ENCODE assay signal across 15 cellular contexts in genomic region chr17:17725853-17726720, GRCh38. TPM values are rescaled to one million over a fixed set of nuclear protein-coding genes. Genes with fewer than 3 reads are reported as not detected.
A peak's percentile ranks its signal among the peaks of the same experiment; 100 is the strongest.
DNase-seq lines count a peak whose midpoint lies in the region; ATAC-seq and TF ChIP-seq lines count a peak whose summit lies in the region.
"Had no signal": no experiment of that assay in that cellular context is flagged by ENCODE, and none has a peak within 500 bp of the region (broad histone marks: within the 10 kb centered on the region; RNA-seq: fewer than 3 reads in every experiment).

No MANE protein-coding gene starts in this region.

- no peak for DNase-seq in stimulated activated naive CD8-positive, alpha-beta T cell treated with anti-CD3 and anti-CD28 coated beads, Interleukin-15, amount 100 ng/mL, for 72 hours
- DNase-seq in caudate nucleus (lab: John Stamatoyannopoulos, UW) (no peak), mesothelial cell of epicardium (ENCODE audit: low spot score in 2 of 2, unreplicated experiment in 2 of 2) (no peak), HPDE6-E6E7 (ENCODE audit: extremely low spot score) (no peak), cerebellar cortex (ENCODE audit: low spot score) (no peak)
- DNase-seq in activated CD8-positive, alpha-beta memory T cell treated with anti-CD3 and anti-CD28 coated beads, Interleukin-2, amount 10 ng/mL, durations not matched to agents 7 days and 5 days: no peak
- DNase-seq: activated CD8-positive, alpha-beta memory T cell treated with anti-CD3 and anti-CD28 coated beads, Interleukin-2, amount 50 U/mL, for 48 hours; C1 segment of cervical spinal cord; GOT3; NCI-H2081 treated with DMSO at 0.1 percent for 48 hours; SW 1271 had no signal

- peaks cover 18% of the 10 kb centered on the region for H3K27me3 Mint-ChIP-seq in stimulated activated naive CD8-positive, alpha-beta T cell treated with anti-CD3 and anti-CD28 coated beads, Interleukin-15, Interleukin-2, amounts not matched to agents 100 ng/mL and 50 ng/mL, for 24 hours
- peaks cover 24% of the 10 kb centered on the region for H3K27me3 Mint-ChIP-seq in stimulated activated naive CD8-positive, alpha-beta T cell treated with anti-CD3 and anti-CD28 coated beads, Interleukin-15, amount 100 ng/mL, for 72 hours
- no peaks in the 10 kb centered on the region for H3K27me3 Mint-ChIP-seq in mesothelial cell of epicardium (ENCODE audit: low read depth)
- peaks cover 44% of the 10 kb centered on the region for H3K27me3 Mint-ChIP-seq in activated CD8-positive, alpha-beta memory T cell treated with anti-CD3 and anti-CD28 coated beads, Interleukin-2, amount 10 ng/mL, durations not matched to agents 7 days and 5 days

- CTCF ChIA-PET in activated CD8-positive, alpha-beta memory T cell treated with anti-CD3 and anti-CD28 coated beads, Interleukin-2, amount 10 ng/mL, durations not matched to agents 7 days and 5 days (lab: Charles Lee): interaction anchor here (0.9 to 1.2 kb wide), 3 partner anchors 18 to 46 kb away, joined by 3 to 4 read pairs (median 3); no protein-coding TSS in a partner anchor

- TF ChIP-seq CTCF in mesothelial cell of epicardium (IDR thresholded peaks at IDR 0.05; ENCODE audit: unreplicated experiment): no peak

- H3K4me3 Mint-ChIP-seq in stimulated activated naive CD8-positive, alpha-beta T cell treated with anti-CD3 and anti-CD28 coated beads, Interleukin-15, Interleukin-2, amounts not matched to agents 100 ng/mL and 50 ng/mL, for 24 hours: no peak overlapping the region
- H3K4me3 Mint-ChIP-seq in stimulated activated naive CD8-positive, alpha-beta T cell treated with anti-CD3 and anti-CD28 coated beads, Interleukin-15, amount 100 ng/mL, for 72 hours: peak overlapping the region in 1 of 2 donors; percentile 17
- peak overlapping the region; percentile 86 for H3K4me3 Mint-ChIP-seq in mesothelial cell of epicardium
- no peak overlapping the region for H3K4me3 Mint-ChIP-seq in activated CD8-positive, alpha-beta memory T cell treated with anti-CD3 and anti-CD28 coated beads, Interleukin-2, amount 10 ng/mL, durations not matched to agents 7 days and 5 days

- no peak for ATAC-seq in stimulated activated naive CD8-positive, alpha-beta T cell treated with anti-CD3 and anti-CD28 coated beads, Interleukin-15, amount 100 ng/mL, for 72 hours
- no peak for ATAC-seq in activated CD8-positive, alpha-beta memory T cell treated with anti-CD3 and anti-CD28 coated beads, Interleukin-2, amount 10 ng/mL, durations not matched to agents 7 days and 5 days
- ATAC-seq in HG02970 (IDR thresholded peaks at IDR 0.05; ENCODE audit: low FRiP score, unreplicated experiment): no peak

- H3K27ac Mint-ChIP-seq in stimulated activated naive CD8-positive, alpha-beta T cell treated with anti-CD3 and anti-CD28 coated beads, Interleukin-15, Interleukin-2, amounts not matched to agents 100 ng/mL and 50 ng/mL, for 24 hours: peak overlapping the region; percentile 45
- H3K27ac Mint-ChIP-seq in stimulated activated naive CD8-positive, alpha-beta T cell treated with anti-CD3 and anti-CD28 coated beads, Interleukin-15, amount 100 ng/mL, for 72 hours: no peak overlapping the region
- peak overlapping the region; percentile 97 for H3K27ac Mint-ChIP-seq in mesothelial cell of epicardium
- no peak overlapping the region for H3K27ac Mint-ChIP-seq in activated CD8-positive, alpha-beta memory T cell treated with anti-CD3 and anti-CD28 coated beads, Interleukin-2, amount 10 ng/mL, durations not matched to agents 7 days and 5 days

- no peaks in the 10 kb centered on the region for H3K36me3 Mint-ChIP-seq in stimulated activated naive CD8-positive, alpha-beta T cell treated with anti-CD3 and anti-CD28 coated beads, Interleukin-15, Interleukin-2, amounts not matched to agents 100 ng/mL and 50 ng/mL, for 24 hours (ENCODE audit: low read depth)
- peaks cover 1% of the 10 kb centered on the region for H3K36me3 Mint-ChIP-seq in mesothelial cell of epicardium
- no peaks in the 10 kb centered on the region for H3K36me3 Mint-ChIP-seq in activated CD8-positive, alpha-beta memory T cell treated with anti-CD3 and anti-CD28 coated beads, Interleukin-2, amount 10 ng/mL, durations not matched to agents 7 days and 5 days

- peak overlapping the region; percentile 58 for H3K27ac ChIP-seq in caudate nucleus (ENCODE audit: low read depth, low read length)
- H3K27ac ChIP-seq: HL-60 had no signal

- H3K4me1 Mint-ChIP-seq in stimulated activated naive CD8-positive, alpha-beta T cell treated with anti-CD3 and anti-CD28 coated beads, Interleukin-15, Interleukin-2, amounts not matched to agents 100 ng/mL and 50 ng/mL, for 24 hours (ENCODE audit: low read depth): peaks cover 41% of the 10 kb centered on the region
- H3K4me1 Mint-ChIP-seq in stimulated activated naive CD8-positive, alpha-beta T cell treated with anti-CD3 and anti-CD28 coated beads, Interleukin-15, amount 100 ng/mL, for 72 hours: peaks cover 89% of the 10 kb centered on the region
- peaks cover 54% of the 10 kb centered on the region for H3K4me1 Mint-ChIP-seq in mesothelial cell of epicardium
- H3K4me1 Mint-ChIP-seq in activated CD8-positive, alpha-beta memory T cell treated with anti-CD3 and anti-CD28 coated beads, Interleukin-2, amount 10 ng/mL, durations not matched to agents 7 days and 5 days: peaks cover 21% of the 10 kb centered on the region

- H3K9me3 Mint-ChIP-seq in stimulated activated naive CD8-positive, alpha-beta T cell treated with anti-CD3 and anti-CD28 coated beads, Interleukin-15, Interleukin-2, amounts not matched to agents 100 ng/mL and 50 ng/mL, for 24 hours: no peaks in the 10 kb centered on the region
- no peaks in the 10 kb centered on the region for H3K9me3 Mint-ChIP-seq in stimulated activated naive CD8-positive, alpha-beta T cell treated with anti-CD3 and anti-CD28 coated beads, Interleukin-15, amount 100 ng/mL, for 72 hours
- no peaks in the 10 kb centered on the region for H3K9me3 Mint-ChIP-seq in mesothelial cell of epicardium
- H3K9me3 Mint-ChIP-seq in activated CD8-positive, alpha-beta memory T cell treated with anti-CD3 and anti-CD28 coated beads, Interleukin-2, amount 10 ng/mL, durations not matched to agents 7 days and 5 days (ENCODE audit: low read depth): no peaks in the 10 kb centered on the region
- H3K9me3 Mint-ChIP-seq: central memory CD8-positive, alpha-beta T cell had no signal

RNA-seq across cellular contexts. Expression of gene RAI1, which starts 44.8 kb away (rescaled TPM):
- total RNA-seq in mesothelial cell of epicardium: 127 to 137 TPM (median 129 TPM) in 3 replicates
- total RNA-seq in activated CD8-positive, alpha-beta memory T cell treated with anti-CD3 and anti-CD28 coated beads, Interleukin-2, amount 10 ng/mL, durations not matched to agents 7 days and 5 days: 10 to 100 TPM; 17.4 to 24.4 TPM

Comparison
In these comparisons a context has a peak if more than half of its experiments do, and no peak if none do; other contexts are left out.
1. H3K27ac Mint-ChIP-seq: peak in stimulated activated naive CD8-positive, alpha-beta T cell treated with anti-CD3 and anti-CD28 coated beads, Interleukin-15, Interleukin-2, amounts not matched to agents 100 ng/mL and 50 ng/mL, for 24 hours (single experiment) and mesothelial cell of epicardium (single experiment); none in stimulated activated naive CD8-positive, alpha-beta T cell treated with anti-CD3 and anti-CD28 coated beads, Interleukin-15, amount 100 ng/mL, for 72 hours (0 of 2) and activated CD8-positive, alpha-beta memory T cell treated with anti-CD3 and anti-CD28 coated beads, Interleukin-2, amount 10 ng/mL, durations not matched to agents 7 days and 5 days (single experiment).